ENCODE assay signal across 1 cellular context in the genomic region with DNA sequence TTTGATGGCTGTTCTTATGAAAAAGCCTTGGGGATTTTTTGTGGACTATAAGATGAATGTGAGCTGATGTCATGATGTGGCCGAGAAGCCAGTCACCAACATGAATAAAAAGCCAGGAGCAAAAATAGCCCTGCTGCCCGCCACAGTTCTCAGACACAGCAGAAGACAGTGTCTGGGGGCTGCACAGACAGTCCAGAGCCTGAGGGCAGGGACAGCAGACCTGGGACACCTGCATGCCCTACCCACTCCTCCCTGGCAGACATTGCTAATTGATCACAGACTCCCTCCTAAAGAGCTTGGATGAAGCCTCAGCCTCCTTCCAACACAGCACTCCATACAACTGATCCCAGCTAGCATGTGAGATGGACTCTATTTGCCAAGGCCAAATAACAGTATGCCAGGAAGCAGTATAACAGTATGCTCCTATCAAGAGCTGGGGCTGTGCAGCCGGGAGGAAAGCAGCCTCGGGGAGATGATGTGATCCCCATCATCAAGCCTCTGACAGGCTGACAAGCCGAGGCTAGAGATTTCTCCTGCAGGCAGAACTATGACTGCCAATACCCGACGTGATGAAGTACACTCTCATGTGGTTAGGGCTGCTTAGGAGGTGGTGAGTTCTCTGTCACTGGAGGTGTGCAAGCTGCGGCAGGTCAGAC.
TF ChIP-seq lines count a peak whose summit lies in the region.

No MANE protein-coding gene starts in this region.

TF ChIP-seq in K562, 482 proteins besides CTCF, POLR2A, EP300 and RAD21 (continued from another document):
- TF ChIP-seq, protein P1, sequence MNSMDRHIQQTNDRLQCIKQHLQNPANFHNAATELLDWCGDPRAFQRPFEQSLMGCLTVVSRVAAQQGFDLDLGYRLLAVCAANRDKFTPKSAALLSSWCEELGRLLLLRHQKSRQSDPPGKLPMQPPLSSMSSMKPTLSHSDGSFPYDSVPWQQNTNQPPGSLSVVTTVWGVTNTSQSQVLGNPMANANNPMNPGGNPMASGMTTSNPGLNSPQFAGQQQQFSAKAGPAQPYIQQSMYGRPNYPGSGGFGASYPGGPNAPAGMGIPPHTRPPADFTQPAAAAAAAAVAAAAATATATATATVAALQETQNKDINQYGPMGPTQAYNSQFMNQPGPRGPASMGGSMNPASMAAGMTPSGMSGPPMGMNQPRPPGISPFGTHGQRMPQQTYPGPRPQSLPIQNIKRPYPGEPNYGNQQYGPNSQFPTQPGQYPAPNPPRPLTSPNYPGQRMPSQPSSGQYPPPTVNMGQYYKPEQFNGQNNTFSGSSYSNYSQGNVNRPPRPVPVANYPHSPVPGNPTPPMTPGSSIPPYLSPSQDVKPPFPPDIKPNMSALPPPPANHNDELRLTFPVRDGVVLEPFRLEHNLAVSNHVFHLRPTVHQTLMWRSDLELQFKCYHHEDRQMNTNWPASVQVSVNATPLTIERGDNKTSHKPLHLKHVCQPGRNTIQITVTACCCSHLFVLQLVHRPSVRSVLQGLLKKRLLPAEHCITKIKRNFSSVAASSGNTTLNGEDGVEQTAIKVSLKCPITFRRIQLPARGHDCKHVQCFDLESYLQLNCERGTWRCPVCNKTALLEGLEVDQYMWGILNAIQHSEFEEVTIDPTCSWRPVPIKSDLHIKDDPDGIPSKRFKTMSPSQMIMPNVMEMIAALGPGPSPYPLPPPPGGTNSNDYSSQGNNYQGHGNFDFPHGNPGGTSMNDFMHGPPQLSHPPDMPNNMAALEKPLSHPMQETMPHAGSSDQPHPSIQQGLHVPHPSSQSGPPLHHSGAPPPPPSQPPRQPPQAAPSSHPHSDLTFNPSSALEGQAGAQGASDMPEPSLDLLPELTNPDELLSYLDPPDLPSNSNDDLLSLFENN (IDR thresholded peaks at IDR 0.05; ENCODE audit: low read depth in 2 of 2, low read length in 2 of 2) = peak in 1 of 2 experiments; percentile 64; a peak in 1 of 4 replicates
- TF ChIP-seq JUN (IDR thresholded peaks at IDR 0.05; ENCODE audit: borderline replicate concordance, low read depth, low read length) (no peak), JUN (CRISPR knock-in tag; IDR thresholded peaks at IDR 0.05; ENCODE audit: borderline replicate concordance) (no peak), MCM5 (IDR thresholded peaks at IDR 0.05; ENCODE audit: low read depth) (no peak), SAFB2 (IDR thresholded peaks at IDR 0.05; ENCODE audit: borderline replicate concordance, low read depth, low read length, severe bottlenecking) (no peak), ZKSCAN1 (IDR thresholded peaks at IDR 0.05; ENCODE audit: low read depth, low read length) (no peak), ATF7 (IDR thresholded peaks at IDR 0.05) (0 out of 2 replicates have a peak, but pooled peaks have one; percentile 32), NFE2L1 (tag; IDR thresholded peaks at IDR 0.05; ENCODE audit: borderline replicate concordance, low read depth) (no peak)
- TF ChIP-seq, protein P2, sequence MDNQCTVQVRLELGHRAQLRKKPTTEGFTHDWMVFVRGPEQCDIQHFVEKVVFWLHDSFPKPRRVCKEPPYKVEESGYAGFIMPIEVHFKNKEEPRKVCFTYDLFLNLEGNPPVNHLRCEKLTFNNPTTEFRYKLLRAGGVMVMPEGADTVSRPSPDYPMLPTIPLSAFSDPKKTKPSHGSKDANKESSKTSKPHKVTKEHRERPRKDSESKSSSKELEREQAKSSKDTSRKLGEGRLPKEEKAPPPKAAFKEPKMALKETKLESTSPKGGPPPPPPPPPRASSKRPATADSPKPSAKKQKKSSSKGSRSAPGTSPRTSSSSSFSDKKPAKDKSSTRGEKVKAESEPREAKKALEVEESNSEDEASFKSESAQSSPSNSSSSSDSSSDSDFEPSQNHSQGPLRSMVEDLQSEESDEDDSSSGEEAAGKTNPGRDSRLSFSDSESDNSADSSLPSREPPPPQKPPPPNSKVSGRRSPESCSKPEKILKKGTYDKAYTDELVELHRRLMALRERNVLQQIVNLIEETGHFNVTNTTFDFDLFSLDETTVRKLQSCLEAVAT (IDR thresholded peaks at IDR 0.05) = peak in 1 of 2 experiments; percentile 99; a peak in 2 of 4 replicates
- TF ChIP-seq, protein P3, sequence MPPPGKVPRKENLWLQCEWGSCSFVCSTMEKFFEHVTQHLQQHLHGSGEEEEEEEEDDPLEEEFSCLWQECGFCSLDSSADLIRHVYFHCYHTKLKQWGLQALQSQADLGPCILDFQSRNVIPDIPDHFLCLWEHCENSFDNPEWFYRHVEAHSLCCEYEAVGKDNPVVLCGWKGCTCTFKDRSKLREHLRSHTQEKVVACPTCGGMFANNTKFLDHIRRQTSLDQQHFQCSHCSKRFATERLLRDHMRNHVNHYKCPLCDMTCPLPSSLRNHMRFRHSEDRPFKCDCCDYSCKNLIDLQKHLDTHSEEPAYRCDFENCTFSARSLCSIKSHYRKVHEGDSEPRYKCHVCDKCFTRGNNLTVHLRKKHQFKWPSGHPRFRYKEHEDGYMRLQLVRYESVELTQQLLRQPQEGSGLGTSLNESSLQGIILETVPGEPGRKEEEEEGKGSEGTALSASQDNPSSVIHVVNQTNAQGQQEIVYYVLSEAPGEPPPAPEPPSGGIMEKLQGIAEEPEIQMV (tag; conservative IDR thresholded peaks at IDR 0.05; ENCODE audit: low read depth) = no peak
- TF ChIP-seq, protein P4, sequence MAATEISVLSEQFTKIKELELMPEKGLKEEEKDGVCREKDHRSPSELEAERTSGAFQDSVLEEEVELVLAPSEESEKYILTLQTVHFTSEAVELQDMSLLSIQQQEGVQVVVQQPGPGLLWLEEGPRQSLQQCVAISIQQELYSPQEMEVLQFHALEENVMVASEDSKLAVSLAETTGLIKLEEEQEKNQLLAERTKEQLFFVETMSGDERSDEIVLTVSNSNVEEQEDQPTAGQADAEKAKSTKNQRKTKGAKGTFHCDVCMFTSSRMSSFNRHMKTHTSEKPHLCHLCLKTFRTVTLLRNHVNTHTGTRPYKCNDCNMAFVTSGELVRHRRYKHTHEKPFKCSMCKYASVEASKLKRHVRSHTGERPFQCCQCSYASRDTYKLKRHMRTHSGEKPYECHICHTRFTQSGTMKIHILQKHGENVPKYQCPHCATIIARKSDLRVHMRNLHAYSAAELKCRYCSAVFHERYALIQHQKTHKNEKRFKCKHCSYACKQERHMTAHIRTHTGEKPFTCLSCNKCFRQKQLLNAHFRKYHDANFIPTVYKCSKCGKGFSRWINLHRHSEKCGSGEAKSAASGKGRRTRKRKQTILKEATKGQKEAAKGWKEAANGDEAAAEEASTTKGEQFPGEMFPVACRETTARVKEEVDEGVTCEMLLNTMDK (IDR thresholded peaks at IDR 0.05; ENCODE audit: borderline replicate concordance, insufficient read depth, low read depth, low read length, poor library complexity, severe bottlenecking) = no peak
- TF ChIP-seq, protein P5, sequence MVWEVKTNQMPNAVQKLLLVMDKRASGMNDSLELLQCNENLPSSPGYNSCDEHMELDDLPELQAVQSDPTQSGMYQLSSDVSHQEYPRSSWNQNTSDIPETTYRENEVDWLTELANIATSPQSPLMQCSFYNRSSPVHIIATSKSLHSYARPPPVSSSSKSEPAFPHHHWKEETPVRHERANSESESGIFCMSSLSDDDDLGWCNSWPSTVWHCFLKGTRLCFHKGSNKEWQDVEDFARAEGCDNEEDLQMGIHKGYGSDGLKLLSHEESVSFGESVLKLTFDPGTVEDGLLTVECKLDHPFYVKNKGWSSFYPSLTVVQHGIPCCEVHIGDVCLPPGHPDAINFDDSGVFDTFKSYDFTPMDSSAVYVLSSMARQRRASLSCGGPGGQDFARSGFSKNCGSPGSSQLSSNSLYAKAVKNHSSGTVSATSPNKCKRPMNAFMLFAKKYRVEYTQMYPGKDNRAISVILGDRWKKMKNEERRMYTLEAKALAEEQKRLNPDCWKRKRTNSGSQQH (CRISPR knock-in tag; IDR thresholded peaks at IDR 0.05) = no peak
